In the genomic region with DNA sequence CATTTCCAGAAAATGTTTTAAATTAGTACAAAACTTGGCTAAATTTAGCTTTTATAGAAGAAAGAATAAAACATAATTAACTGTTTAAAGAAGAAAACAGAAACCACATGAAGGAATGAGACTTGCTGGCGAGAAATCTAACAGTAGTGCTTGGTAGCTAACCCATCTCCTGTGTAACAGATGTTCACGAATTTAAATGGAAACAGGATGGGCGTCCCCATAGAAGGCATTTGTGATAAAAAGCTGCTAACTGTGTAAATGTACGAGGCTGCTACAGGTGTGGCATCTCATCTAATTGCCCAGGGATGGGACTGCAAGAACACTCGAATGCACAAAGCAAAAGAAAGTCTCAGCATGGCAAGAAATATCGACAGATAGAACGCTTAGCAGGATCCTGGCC, we compare ENCODE assay signal across 12 cellular contexts.
DNase-seq lines count a peak whose midpoint lies in the region; ATAC-seq lines count a peak whose summit lies in the region.
"Had no signal": no experiment of that assay in that cellular context is flagged by ENCODE, and none has a peak within 500 bp of the region (broad histone marks: within the 10 kb centered on the region; RNA-seq: fewer than 3 reads in every experiment).

No MANE protein-coding gene starts in this region.

- H3K9me3 Mint-ChIP-seq in activated naive CD8-positive, alpha-beta T cell treated with anti-CD3 and anti-CD28 coated beads for 36 hours, result no peaks in the 10 kb centered on the region
- H3K9me3 Mint-ChIP-seq in naive thymus-derived CD4-positive, alpha-beta T cell, result peaks cover 0 to 6% (median 0%) of the 10 kb centered on the region in 11 donors
- H3K9me3 Mint-ChIP-seq: nephron progenitor cell had no signal

- peak overlapping the region; percentile 63 for H3K4me3 Mint-ChIP-seq in activated naive CD8-positive, alpha-beta T cell treated with anti-CD3 and anti-CD28 coated beads for 36 hours
- peak overlapping the region; percentile 39 to 81 (median 68) for H3K4me3 Mint-ChIP-seq in naive thymus-derived CD4-positive, alpha-beta T cell
- H3K4me3 Mint-ChIP-seq: nephron progenitor cell had no signal

- peaks cover 90% of the 10 kb centered on the region for H3K4me1 Mint-ChIP-seq in activated naive CD8-positive, alpha-beta T cell treated with anti-CD3 and anti-CD28 coated beads for 36 hours
- H3K4me1 Mint-ChIP-seq in naive thymus-derived CD4-positive, alpha-beta T cell, result peaks cover 76 to 99% (median 95%) of the 10 kb centered on the region in 7 donors
- H3K4me1 Mint-ChIP-seq: nephron progenitor cell had no signal

- DNase-seq in DMS 273 treated with DMSO at 0.1 percent for 48 hours (lab: John Stamatoyannopoulos, UW) (peak; percentile 35), NCI-H1694 (lab: John Stamatoyannopoulos, UW) (peak; percentile 21), caudate nucleus (lab: John Stamatoyannopoulos, UW) (no peak), activated gamma-delta T cell treated with Interleukin-2 at 50 U/mL for 16 hours (no peak), NCI-H1930 (lab: John Stamatoyannopoulos, UW) (no peak)
- DNase-seq in activated naive CD8-positive, alpha-beta T cell treated with anti-CD3 and anti-CD28 coated beads for 36 hours, result no peak
- DNase-seq in naive thymus-derived CD4-positive, alpha-beta T cell, result peak in 7 of 9 donors; percentile 54 to 79 (median 70)
- DNase-seq: body of pancreas, NCI-H1436, nephron progenitor cell, spleen had no signal

- peak overlapping the region; percentile 81 for H3K27ac ChIP-seq in naive thymus-derived CD4-positive, alpha-beta T cell (ENCODE audit: low read depth, low read length)
- no peak overlapping the region for H3K27ac ChIP-seq in caudate nucleus (ENCODE audit: low read depth, low read length)
- H3K27ac ChIP-seq: body of pancreas had no signal

- peaks cover 6% of the 10 kb centered on the region for H3K36me3 Mint-ChIP-seq in activated naive CD8-positive, alpha-beta T cell treated with anti-CD3 and anti-CD28 coated beads for 36 hours
- peaks cover 0 to 8% (median 0%) of the 10 kb centered on the region in 5 donors for H3K36me3 Mint-ChIP-seq in naive thymus-derived CD4-positive, alpha-beta T cell

- H3K36me3 ChIP-seq in naive thymus-derived CD4-positive, alpha-beta T cell (ENCODE audit: control insufficient read depth in 2 of 3, insufficient read depth in 3 of 3, low read length in 3 of 3), result no peaks in the 10 kb centered on the region
- H3K36me3 ChIP-seq: spleen had no signal

- CTCF ChIA-PET in naive thymus-derived CD4-positive, alpha-beta T cell (lab: Charles Lee), result interaction anchor here (0.6 to 1.3 kb wide), 7 partner anchors 25 to 111 kb away, joined by 3 read pairs; no protein-coding TSS in a partner anchor

- H3K27me3 ChIP-seq in naive thymus-derived CD4-positive, alpha-beta T cell (ENCODE audit: control insufficient read depth in 2 of 2, insufficient read depth in 2 of 2, low read length in 2 of 2), result no peaks in the 10 kb centered on the region
- H3K27me3 ChIP-seq: body of pancreas, spleen had no signal

- H3K27me3 Mint-ChIP-seq in activated naive CD8-positive, alpha-beta T cell treated with anti-CD3 and anti-CD28 coated beads for 36 hours, result no peaks in the 10 kb centered on the region
- H3K27me3 Mint-ChIP-seq in naive thymus-derived CD4-positive, alpha-beta T cell, result no peaks in the 10 kb centered on the region

- intact Hi-C loops in naive thymus-derived CD4-positive, alpha-beta T cell (cut with micrococcal nuclease), result loop anchor here in 1 of 2 donors (1.0 kb wide), 3 partner anchors 9 to 90 kb away; no protein-coding TSS in a partner anchor

- peak; percentile 50 for ATAC-seq in naive thymus-derived CD4-positive, alpha-beta T cell
- ATAC-seq: body of pancreas, esophagus mucosa had no signal

- no peaks in the 10 kb centered on the region for H3K9me3 ChIP-seq in naive thymus-derived CD4-positive, alpha-beta T cell (ENCODE audit: control insufficient read depth in 2 of 3, low read length in 3 of 3)
- H3K9me3 ChIP-seq: body of pancreas, spleen had no signal

- peak overlapping the region; percentile 92 for H3K27ac Mint-ChIP-seq in activated naive CD8-positive, alpha-beta T cell treated with anti-CD3 and anti-CD28 coated beads for 36 hours
- H3K27ac Mint-ChIP-seq in naive thymus-derived CD4-positive, alpha-beta T cell, result peak overlapping the region; percentile 83 to 97 (median 91)
- H3K27ac Mint-ChIP-seq: nephron progenitor cell had no signal

- POLR2A ChIA-PET in naive thymus-derived CD4-positive, alpha-beta T cell (lab: Charles Lee), result interaction anchor here (0.6 to 3.6 kb wide), 19 partner anchors 9 to 111 kb away, joined by 3 to 12 read pairs (median 4); no protein-coding TSS in a partner anchor

- H3K4me3 ChIP-seq in naive thymus-derived CD4-positive, alpha-beta T cell (ENCODE audit: low read length), result peak overlapping the region; percentile 6
- H3K4me3 ChIP-seq: body of pancreas, spleen had no signal

- H3K4me1 ChIP-seq in naive thymus-derived CD4-positive, alpha-beta T cell (ENCODE audit: control insufficient read depth in 2 of 2, insufficient read depth in 2 of 2, low read length in 2 of 2), result peaks cover 57 to 80% of the 10 kb centered on the region in 2 donors
- H3K4me1 ChIP-seq: body of pancreas had no signal

Comparison
In these comparisons a context has a peak if more than half of its experiments do, and no peak if none do; other contexts are left out.
1. DNase-seq: peak in DMS 273 treated with DMSO at 0.1 percent for 48 hours (single experiment), NCI-H1694 (single experiment) and naive thymus-derived CD4-positive, alpha-beta T cell (7 of 9); none in activated naive CD8-positive, alpha-beta T cell treated with anti-CD3 and anti-CD28 coated beads for 36 hours (single experiment), caudate nucleus (0 of 61), activated gamma-delta T cell treated with Interleukin-2 at 50 U/mL for 16 hours (single experiment) and NCI-H1930 (0 of 2).